ENCODE assay signal across 12 cellular contexts in genomic region chr5:72141440-72142271, GRCh38. TPM values are rescaled to one million over a fixed set of nuclear protein-coding genes. Genes with fewer than 3 reads are reported as not detected.
DNase-seq lines count a peak whose midpoint lies in the region; ATAC-seq and TF ChIP-seq lines count a peak whose summit lies in the region.
"Had no signal": no experiment of that assay in that cellular context is flagged by ENCODE, and none has a peak within 500 bp of the region (broad histone marks: within the 10 kb centered on the region; RNA-seq: fewer than 3 reads in every experiment).

No MANE protein-coding gene starts in this region.

- CTCF ChIA-PET in GM10248 (lab: Yijun Ruan, JAX), result interaction anchor here (0.8 to 1.2 kb wide), 2 partner anchors 8 to 103 kb away, joined by 3 read pairs; no protein-coding TSS in a partner anchor

- TF ChIP-seq CTCF in right atrium auricular region (IDR thresholded peaks at IDR 0.05), result no peak
- TF ChIP-seq CTCF in GM10248 (IDR thresholded peaks at IDR 0.05; ENCODE audit: control extremely low read depth, extremely low read depth, low read depth, missing control alignments), result no peak

- no peaks in the 10 kb centered on the region for H3K27me3 ChIP-seq in right atrium auricular region
- no peaks in the 10 kb centered on the region for H3K27me3 ChIP-seq in skeletal muscle satellite cell (ENCODE audit: control insufficient read depth, insufficient read depth, low read length)

- ATAC-seq in GM18511 (IDR thresholded peaks at IDR 0.05; ENCODE audit: unreplicated experiment), result no peak

- H3K4me3 ChIP-seq in right atrium auricular region (no peak overlapping the region), skeletal muscle satellite cell (ENCODE audit: low read length) (peak overlapping the region; percentile 22)
- H3K4me3 ChIP-seq: spleen had no signal

- H3K4me2 ChIP-seq in skeletal muscle satellite cell (ENCODE audit: low read length), result peak overlapping the region; percentile 64

- peak overlapping the region; percentile 63 to 69 for H3K27ac ChIP-seq in right atrium auricular region

- H3K9me3 ChIP-seq in right atrium auricular region (no peaks in the 10 kb centered on the region), skeletal muscle satellite cell (replicated peaks; ENCODE audit: low read length) (no peaks in the 10 kb centered on the region)
- H3K9me3 ChIP-seq: spleen had no signal

- DNase-seq in GOT3 (lab: John Stamatoyannopoulos, UW), result peak; percentile 19
- peak; percentile 89 for DNase-seq in astrocyte of the hippocampus (ENCODE audit: low read depth, low spot score)
- DNase-seq in right atrium auricular region (ENCODE audit: low spot score), result no peak
- no peak for DNase-seq in NCI-H524 treated with DMSO at 0.1 percent for 48 hours (lab: John Stamatoyannopoulos, UW)
- DNase-seq in GM10248 (ENCODE audit: extremely low spot score), result no peak
- no peak for DNase-seq in T-helper 1 cell
- DNase-seq: activated CD4-positive, CD25-positive, alpha-beta regulatory T cell; effector CD8-positive, alpha-beta T cell; NCI-H146; spleen had no signal

- POLR2A ChIA-PET in GM10248 (lab: Yijun Ruan, JAX), result no interaction called here

- peaks cover 0 to 78% of the 10 kb centered on the region in 2 donors for H3K4me1 ChIP-seq in right atrium auricular region
- peaks cover 87% of the 10 kb centered on the region for H3K4me1 ChIP-seq in skeletal muscle satellite cell (ENCODE audit: control insufficient read depth, insufficient read depth, low read length)

- H3K9ac ChIP-seq in skeletal muscle satellite cell (ENCODE audit: low read depth, low read length), result peak overlapping the region; percentile 81

- H3K36me3 ChIP-seq in right atrium auricular region (no peaks in the 10 kb centered on the region), skeletal muscle satellite cell (ENCODE audit: insufficient read depth, low read length) (peaks cover 19% of the 10 kb centered on the region)
- H3K36me3 ChIP-seq: spleen had no signal

RNA-seq across cellular contexts. Expression of gene MAP1B, which starts 34.4 kb away (rescaled TPM):
- 100 to 1,000 TPM; 203 to 558 TPM for total RNA-seq in right atrium auricular region
- total RNA-seq in skeletal muscle satellite cell (2012; rRNA removed), result 197 and 223 TPM in 2 replicates

Comparison
In these comparisons a context has a peak if more than half of its experiments do, and no peak if none do; other contexts are left out.
1. DNase-seq: peak in GOT3 (single experiment) and astrocyte of the hippocampus (single experiment); none in right atrium auricular region (single experiment), NCI-H524 treated with DMSO at 0.1 percent for 48 hours (single experiment), GM10248 (single experiment) and T-helper 1 cell (0 of 5).